28 cellular contexts compared by ENCODE assay signal in genomic region chr1:94895518-94895917, GRCh38.
"Had no signal": no experiment of that assay in that cellular context is flagged by ENCODE, and none has a peak within 500 bp of the region (broad histone marks: within the 10 kb centered on the region; RNA-seq: fewer than 3 reads in every experiment).

No MANE protein-coding gene starts in this region.

- H3K9me3 ChIP-seq: colonic mucosa, esophagus muscularis mucosa, gastroesophageal sphincter, heart right ventricle, left lung, neutrophil, prostate gland, right atrium auricular region, spleen, testis, tibial artery, upper lobe of left lung had no signal

- H3K4me3 Mint-ChIP-seq: dendritic cell treated with granulocyte-macrophage colony-stimulating factor and Interleukin-4, amounts not matched to agents 40 ng/mL and 50 ng/mL, for 4 days; endodermal cell; naive thymus-derived CD8-positive, alpha-beta T cell; neural crest cell; stimulated activated memory B cell treated with anti-CD40 and anti-IgM and Interleukin-4, amounts not matched to agents 10 μg/mL and 1 μg/mL and 100 μg/mL, for 72 hours had no signal

- H2AFZ ChIP-seq: parathyroid adenoma had no signal

- H3K27ac ChIP-seq: colonic mucosa, esophagus muscularis mucosa, foreskin keratinocyte, gastroesophageal sphincter, heart right ventricle, left lung, neutrophil, parathyroid adenoma, prostate gland, right atrium auricular region, skin epidermis, spleen, testis, tibial artery, upper lobe of left lung had no signal

- DNase-seq: colonic mucosa; effector CD8-positive, alpha-beta T cell; endodermal cell; foreskin keratinocyte; heart right ventricle; hippocampal formation; left cardiac atrium; left lung; mesenchymal stem cell; midbrain; naive thymus-derived CD8-positive, alpha-beta T cell; spleen; stimulated activated CD4-positive, alpha-beta T cell treated with anti-CD3 and anti-CD28 coated beads, Interleukin-4, amount 100 ng/mL, for 4 hours; stimulated activated naive CD8-positive, alpha-beta T cell treated with anti-CD3 and anti-CD28 coated beads, Interleukin-15, Interleukin-2, amounts not matched to agents 100 U/mL and 50 U/mL, for 24 hours; substantia nigra; testis; tibial artery; upper lobe of left lung had no signal

- H3K27me3 Mint-ChIP-seq: dendritic cell treated with granulocyte-macrophage colony-stimulating factor and Interleukin-4, amounts not matched to agents 40 ng/mL and 50 ng/mL, for 4 days had no signal

- H3K4me1 ChIP-seq: colonic mucosa, foreskin keratinocyte, parathyroid adenoma, prostate gland, spleen, testis had no signal

- H3K9ac ChIP-seq: parathyroid adenoma had no signal

- H3K27me3 ChIP-seq: colonic mucosa, esophagus muscularis mucosa, foreskin keratinocyte, gastroesophageal sphincter, heart right ventricle, left lung, neutrophil, right atrium auricular region, spleen, testis, tibial artery, upper lobe of left lung had no signal

- H3K4me1 Mint-ChIP-seq: neural crest cell; stimulated activated memory B cell treated with anti-CD40 and anti-IgM and Interleukin-4, amounts not matched to agents 10 μg/mL and 1 μg/mL and 100 μg/mL, for 72 hours had no signal

- H3K4me3 ChIP-seq: colonic mucosa, esophagus muscularis mucosa, gastroesophageal sphincter, heart right ventricle, left lung, prostate gland, right atrium auricular region, skin epidermis, spleen, testis, tibial artery, upper lobe of left lung had no signal

- H3K9me3 Mint-ChIP-seq: dendritic cell treated with granulocyte-macrophage colony-stimulating factor and Interleukin-4, amounts not matched to agents 40 ng/mL and 50 ng/mL, for 4 days; endodermal cell; naive thymus-derived CD8-positive, alpha-beta T cell; neural crest cell; stimulated activated memory B cell treated with anti-CD40 and anti-IgM and Interleukin-4, amounts not matched to agents 10 μg/mL and 1 μg/mL and 100 μg/mL, for 72 hours had no signal

- H3K27ac Mint-ChIP-seq: dendritic cell treated with granulocyte-macrophage colony-stimulating factor and Interleukin-4, amounts not matched to agents 40 ng/mL and 50 ng/mL, for 4 days; endodermal cell; stimulated activated memory B cell treated with anti-CD40 and anti-IgM and Interleukin-4, amounts not matched to agents 10 μg/mL and 1 μg/mL and 100 μg/mL, for 72 hours had no signal

- ATAC-seq: foreskin keratinocyte; gastroesophageal sphincter; heart right ventricle; left cardiac atrium; left lung; naive thymus-derived CD8-positive, alpha-beta T cell; stimulated activated memory B cell treated with anti-CD40 and anti-IgM and Interleukin-4, amounts not matched to agents 10 μg/mL and 1 μg/mL and 100 μg/mL, for 72 hours; stimulated activated naive CD8-positive, alpha-beta T cell treated with anti-CD3 and anti-CD28 coated beads, Interleukin-15, Interleukin-2, amounts not matched to agents 100 U/mL and 50 U/mL, for 24 hours had no signal

- H3K36me3 ChIP-seq: neutrophil, prostate gland had no signal

- H3K36me3 Mint-ChIP-seq: stimulated activated memory B cell treated with anti-CD40 and anti-IgM and Interleukin-4, amounts not matched to agents 10 μg/mL and 1 μg/mL and 100 μg/mL, for 72 hours had no signal

- H3K79me2 ChIP-seq: parathyroid adenoma had no signal
